ENCODE assay signal across 9 cellular contexts in the genomic region with DNA sequence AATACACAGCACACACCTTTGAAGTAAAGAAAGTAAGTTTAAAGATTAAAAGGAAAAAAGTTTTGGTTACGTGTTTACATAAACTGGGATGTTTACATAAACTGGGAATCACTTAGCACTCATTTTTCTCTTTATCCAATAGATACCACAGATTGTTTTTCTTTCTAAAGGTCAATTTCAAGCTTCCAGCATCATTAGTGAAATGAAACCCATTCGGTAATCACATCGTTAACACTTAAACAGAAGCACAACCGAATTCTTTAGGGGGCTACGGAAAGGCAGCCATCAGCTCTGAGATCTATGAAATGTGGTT. TPM values are rescaled to one million over a fixed set of nuclear protein-coding genes. Genes with fewer than 3 reads are reported as not detected.
A peak's percentile ranks its signal among the peaks of the same experiment; 100 is the strongest.
DNase-seq lines count a peak whose midpoint lies in the region; ATAC-seq and TF ChIP-seq lines count a peak whose summit lies in the region.
"Had no signal": no experiment of that assay in that cellular context is flagged by ENCODE, and none has a peak within 500 bp of the region (broad histone marks: within the 10 kb centered on the region; RNA-seq: fewer than 3 reads in every experiment).

No MANE protein-coding gene starts in this region.

- no peak overlapping the region for H3K27ac ChIP-seq in lower lobe of right lung
- peak overlapping the region in 1 of 2 donors; percentile 25 for H3K27ac ChIP-seq in testis

- H3K36me3 Mint-ChIP-seq in activated T-cell treated with anti-CD3 and anti-CD28 coated beads, Interleukin-2, amount 50 U/mL, for 24 hours (ENCODE audit: low read depth), result no peaks in the 10 kb centered on the region

- no peak for DNase-seq in activated T-cell treated with anti-CD3 and anti-CD28 coated beads, Interleukin-2, amount 50 U/mL, for 24 hours
- no peak for DNase-seq in activated T-cell treated with anti-CD3 and anti-CD28 coated beads, Interleukin-2, amount 50 U/mL, for 1 hour
- DNase-seq in astrocyte of the cerebellum (ENCODE audit: low read depth), result no peak
- no peak for DNase-seq in lower lobe of right lung
- no peak for DNase-seq in testis
- no peak for DNase-seq in SIG-M5 (lab: John Stamatoyannopoulos, UW)
- no peak for DNase-seq in NCI-H345 (lab: John Stamatoyannopoulos, UW)
- no peak for DNase-seq in effector CD4-positive, alpha-beta T cell

- H3K27me3 Mint-ChIP-seq in activated T-cell treated with anti-CD3 and anti-CD28 coated beads, Interleukin-2, amount 50 U/mL, for 24 hours, result peaks cover 63% of the 10 kb centered on the region

- H3K4me3 Mint-ChIP-seq in activated T-cell treated with anti-CD3 and anti-CD28 coated beads, Interleukin-2, amount 50 U/mL, for 24 hours, result peak overlapping the region; percentile 75

- no peak for ATAC-seq in lower lobe of right lung

- no peaks in the 10 kb centered on the region for H3K36me3 ChIP-seq in lower lobe of right lung
- no peaks in the 10 kb centered on the region for H3K36me3 ChIP-seq in testis (ENCODE audit: low read depth, missing control alignments)

- 8 to 13% methylated on average over 5 of the region's 5 CpGs for WGBS in testis, 2 donors

- TF ChIP-seq CTCF in astrocyte of the cerebellum (IDR thresholded peaks at IDR 0.05; ENCODE audit: low read depth, low read length, missing control alignments) (no peak), lower lobe of right lung (IDR thresholded peaks at IDR 0.05) (no peak), testis (IDR thresholded peaks at IDR 0.05) (no peak)

- H3K27me3 ChIP-seq in lower lobe of right lung (ENCODE audit: low read depth) (peaks cover 20% of the 10 kb centered on the region), testis (no peaks in the 10 kb centered on the region)

- peaks cover 12% of the 10 kb centered on the region for H3K4me1 Mint-ChIP-seq in activated T-cell treated with anti-CD3 and anti-CD28 coated beads, Interleukin-2, amount 50 U/mL, for 24 hours (ENCODE audit: low read depth)

- in situ Hi-C loops in astrocyte of the cerebellum (cut with HindIII; ENCODE audit: low sequenced_read_pairs), result no loop called here

- H3K9me3 ChIP-seq in lower lobe of right lung, result no peaks in the 10 kb centered on the region
- no peaks in the 10 kb centered on the region for H3K9me3 ChIP-seq in testis

- peak overlapping the region; percentile 61 for H3K4me3 ChIP-seq in astrocyte of the cerebellum (ENCODE audit: low read depth, low read length)
- peak overlapping the region; percentile 60 for H3K4me3 ChIP-seq in lower lobe of right lung
- H3K4me3 ChIP-seq in testis, result peak overlapping the region; percentile 61 to 64

- no peak for TF ChIP-seq POLR2A in testis (IDR thresholded peaks at IDR 0.05)

- H3K27ac Mint-ChIP-seq in activated T-cell treated with anti-CD3 and anti-CD28 coated beads, Interleukin-2, amount 50 U/mL, for 24 hours, result no peak overlapping the region

- intact Hi-C loops in lower lobe of right lung (cut with DNase I), result no loop called here
- intact Hi-C loops in testis (cut with DNase I; ENCODE audit: low total_unique reads), result no loop called here

- no peaks in the 10 kb centered on the region for H3K9me3 Mint-ChIP-seq in activated T-cell treated with anti-CD3 and anti-CD28 coated beads, Interleukin-2, amount 50 U/mL, for 24 hours

- H3K4me1 ChIP-seq in lower lobe of right lung, result no peaks in the 10 kb centered on the region
- no peaks in the 10 kb centered on the region for H3K4me1 ChIP-seq in testis

RNA-seq across cellular contexts. Expression of gene ODAD2, which starts 1.1 kb away (rescaled TPM):
- 4.5 TPM for total RNA-seq in lower lobe of right lung
- total RNA-seq in testis, result 10 to 100 TPM; 28.5 to 38.7 TPM
- polyA plus RNA-seq in testis (ENCODE audit: insufficient read depth, low read depth, low replicate concordance), result 75.7 TPM
- total RNA-seq: myocyte had no signal
